23 cellular contexts compared by ENCODE assay signal in genomic region chr17:67168485-67168884, GRCh38.
"Had no signal": no experiment of that assay in that cellular context is flagged by ENCODE, and none has a peak within 500 bp of the region (broad histone marks: within the 10 kb centered on the region; RNA-seq: fewer than 3 reads in every experiment).

No MANE protein-coding gene starts in this region.

- H3K9me3 ChIP-seq: MG63, SK-N-SH had no signal

- H3K27ac ChIP-seq: RWPE1 had no signal

- ATAC-seq: Panc1, PC-3 had no signal

- DNase-seq: Karpas-422, KG1, MG63, NCI-H1092, NCI-H1105 treated with DMSO at 0.1 percent for 48 hours, NCI-H1417 treated with DMSO at 0.1 percent for 48 hours, NCI-H146, NCI-H1694 treated with DMSO at 0.1 percent for 48 hours, NCI-H1930, NCI-H2081, NCI-H2171, NCI-H226, NCI-H446, NCI-H510A, NCI-H524 treated with DMSO at 0.1 percent for 48 hours, NCI-H69, NCI-H774, PC-3, SHP77, SK-N-SH, SW 1271 had no signal

- H3K4me3 ChIP-seq: MG63 had no signal

- H3K4me2 ChIP-seq: SK-N-SH had no signal
